1 cellular context compared by ENCODE assay signal in the genomic region with DNA sequence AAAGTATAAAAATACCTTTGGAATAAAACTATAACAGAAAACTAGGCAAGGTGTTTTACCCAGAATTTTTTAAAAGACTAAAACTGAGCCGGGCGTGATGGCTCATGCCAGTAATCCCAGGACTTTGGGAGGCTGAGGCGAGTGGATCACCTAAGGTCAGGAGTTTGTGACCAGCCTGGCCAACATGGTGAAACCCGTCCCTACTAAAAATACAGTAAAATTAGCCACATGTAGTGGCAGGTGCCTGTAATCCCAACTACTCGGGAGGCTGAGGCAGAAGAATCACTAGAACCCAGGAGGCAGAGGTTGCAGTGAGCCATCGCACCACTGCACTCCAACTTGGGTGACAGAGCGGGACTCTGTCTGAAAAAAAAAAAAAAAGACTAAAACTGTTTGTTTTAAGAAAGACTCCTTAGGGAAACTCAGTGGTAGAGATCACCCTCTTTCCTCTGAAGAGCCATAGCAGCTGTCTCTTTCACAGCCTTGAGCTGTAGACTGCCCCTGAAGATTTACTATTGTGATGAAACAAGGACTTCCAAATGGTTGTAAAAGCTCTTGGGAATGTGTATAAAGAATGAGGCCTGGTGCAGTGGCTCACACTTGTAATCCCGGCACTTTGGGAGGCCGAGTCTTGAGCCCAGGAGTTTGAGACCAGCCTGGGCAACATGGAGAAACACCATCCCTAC.
TF ChIP-seq lines count a peak whose summit lies in the region.

No MANE protein-coding gene starts in this region.

TF ChIP-seq in GM23338, 12 proteins besides CTCF, POLR2A, EP300 and RAD21:
- no peak for TF ChIP-seq REST (IDR thresholded peaks at IDR 0.05; ENCODE audit: unreplicated experiment)
- TF ChIP-seq STAT1 (IDR thresholded peaks at IDR 0.05; ENCODE audit: unreplicated experiment), result no peak
- TF ChIP-seq, protein P1, sequence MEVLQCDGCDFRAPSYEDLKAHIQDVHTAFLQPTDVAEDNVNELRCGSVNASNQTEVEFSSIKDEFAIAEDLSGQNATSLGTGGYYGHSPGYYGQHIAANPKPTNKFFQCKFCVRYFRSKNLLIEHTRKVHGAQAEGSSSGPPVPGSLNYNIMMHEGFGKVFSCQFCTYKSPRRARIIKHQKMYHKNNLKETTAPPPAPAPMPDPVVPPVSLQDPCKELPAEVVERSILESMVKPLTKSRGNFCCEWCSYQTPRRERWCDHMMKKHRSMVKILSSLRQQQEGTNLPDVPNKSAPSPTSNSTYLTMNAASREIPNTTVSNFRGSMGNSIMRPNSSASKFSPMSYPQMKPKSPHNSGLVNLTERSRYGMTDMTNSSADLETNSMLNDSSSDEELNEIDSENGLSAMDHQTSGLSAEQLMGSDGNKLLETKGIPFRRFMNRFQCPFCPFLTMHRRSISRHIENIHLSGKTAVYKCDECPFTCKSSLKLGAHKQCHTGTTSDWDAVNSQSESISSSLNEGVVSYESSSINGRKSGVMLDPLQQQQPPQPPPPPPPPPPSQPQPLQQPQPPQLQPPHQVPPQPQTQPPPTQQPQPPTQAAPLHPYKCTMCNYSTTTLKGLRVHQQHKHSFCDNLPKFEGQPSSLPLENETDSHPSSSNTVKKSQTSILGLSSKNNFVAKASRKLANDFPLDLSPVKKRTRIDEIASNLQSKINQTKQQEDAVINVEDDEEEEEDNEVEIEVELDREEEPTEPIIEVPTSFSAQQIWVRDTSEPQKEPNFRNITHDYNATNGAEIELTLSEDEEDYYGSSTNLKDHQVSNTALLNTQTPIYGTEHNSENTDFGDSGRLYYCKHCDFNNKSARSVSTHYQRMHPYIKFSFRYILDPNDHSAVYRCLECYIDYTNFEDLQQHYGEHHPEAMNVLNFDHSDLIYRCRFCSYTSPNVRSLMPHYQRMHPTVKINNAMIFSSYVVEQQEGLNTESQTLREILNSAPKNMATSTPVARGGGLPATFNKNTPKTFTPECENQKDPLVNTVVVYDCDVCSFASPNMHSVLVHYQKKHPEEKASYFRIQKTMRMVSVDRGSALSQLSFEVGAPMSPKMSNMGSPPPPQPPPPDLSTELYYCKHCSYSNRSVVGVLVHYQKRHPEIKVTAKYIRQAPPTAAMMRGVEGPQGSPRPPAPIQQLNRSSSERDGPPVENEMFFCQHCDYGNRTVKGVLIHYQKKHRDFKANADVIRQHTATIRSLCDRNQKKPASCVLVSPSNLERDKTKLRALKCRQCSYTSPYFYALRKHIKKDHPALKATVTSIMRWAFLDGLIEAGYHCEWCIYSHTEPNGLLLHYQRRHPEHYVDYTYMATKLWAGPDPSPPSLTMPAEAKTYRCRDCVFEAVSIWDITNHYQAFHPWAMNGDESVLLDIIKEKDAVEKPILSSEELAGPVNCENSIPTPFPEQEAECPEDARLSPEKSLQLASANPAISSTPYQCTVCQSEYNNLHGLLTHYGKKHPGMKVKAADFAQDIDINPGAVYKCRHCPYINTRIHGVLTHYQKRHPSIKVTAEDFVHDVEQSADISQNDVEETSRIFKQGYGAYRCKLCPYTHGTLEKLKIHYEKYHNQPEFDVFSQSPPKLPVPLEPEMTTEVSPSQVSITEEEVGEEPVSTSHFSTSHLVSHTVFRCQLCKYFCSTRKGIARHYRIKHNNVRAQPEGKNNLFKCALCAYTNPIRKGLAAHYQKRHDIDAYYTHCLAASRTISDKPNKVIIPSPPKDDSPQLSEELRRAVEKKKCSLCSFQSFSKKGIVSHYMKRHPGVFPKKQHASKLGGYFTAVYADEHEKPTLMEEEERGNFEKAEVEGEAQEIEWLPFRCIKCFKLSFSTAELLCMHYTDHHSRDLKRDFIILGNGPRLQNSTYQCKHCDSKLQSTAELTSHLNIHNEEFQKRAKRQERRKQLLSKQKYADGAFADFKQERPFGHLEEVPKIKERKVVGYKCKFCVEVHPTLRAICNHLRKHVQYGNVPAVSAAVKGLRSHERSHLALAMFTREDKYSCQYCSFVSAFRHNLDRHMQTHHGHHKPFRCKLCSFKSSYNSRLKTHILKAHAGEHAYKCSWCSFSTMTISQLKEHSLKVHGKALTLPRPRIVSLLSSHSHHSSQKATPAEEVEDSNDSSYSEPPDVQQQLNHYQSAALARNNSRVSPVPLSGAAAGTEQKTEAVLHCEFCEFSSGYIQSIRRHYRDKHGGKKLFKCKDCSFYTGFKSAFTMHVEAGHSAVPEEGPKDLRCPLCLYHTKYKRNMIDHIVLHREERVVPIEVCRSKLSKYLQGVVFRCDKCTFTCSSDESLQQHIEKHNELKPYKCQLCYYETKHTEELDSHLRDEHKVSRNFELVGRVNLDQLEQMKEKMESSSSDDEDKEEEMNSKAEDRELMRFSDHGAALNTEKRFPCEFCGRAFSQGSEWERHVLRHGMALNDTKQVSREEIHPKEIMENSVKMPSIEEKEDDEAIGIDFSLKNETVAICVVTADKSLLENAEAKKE (CRISPR knock-in tag; IDR thresholded peaks at IDR 0.05), result no peak
